Comparison of ENCODE assay signal across 1 cellular context in the genomic region with DNA sequence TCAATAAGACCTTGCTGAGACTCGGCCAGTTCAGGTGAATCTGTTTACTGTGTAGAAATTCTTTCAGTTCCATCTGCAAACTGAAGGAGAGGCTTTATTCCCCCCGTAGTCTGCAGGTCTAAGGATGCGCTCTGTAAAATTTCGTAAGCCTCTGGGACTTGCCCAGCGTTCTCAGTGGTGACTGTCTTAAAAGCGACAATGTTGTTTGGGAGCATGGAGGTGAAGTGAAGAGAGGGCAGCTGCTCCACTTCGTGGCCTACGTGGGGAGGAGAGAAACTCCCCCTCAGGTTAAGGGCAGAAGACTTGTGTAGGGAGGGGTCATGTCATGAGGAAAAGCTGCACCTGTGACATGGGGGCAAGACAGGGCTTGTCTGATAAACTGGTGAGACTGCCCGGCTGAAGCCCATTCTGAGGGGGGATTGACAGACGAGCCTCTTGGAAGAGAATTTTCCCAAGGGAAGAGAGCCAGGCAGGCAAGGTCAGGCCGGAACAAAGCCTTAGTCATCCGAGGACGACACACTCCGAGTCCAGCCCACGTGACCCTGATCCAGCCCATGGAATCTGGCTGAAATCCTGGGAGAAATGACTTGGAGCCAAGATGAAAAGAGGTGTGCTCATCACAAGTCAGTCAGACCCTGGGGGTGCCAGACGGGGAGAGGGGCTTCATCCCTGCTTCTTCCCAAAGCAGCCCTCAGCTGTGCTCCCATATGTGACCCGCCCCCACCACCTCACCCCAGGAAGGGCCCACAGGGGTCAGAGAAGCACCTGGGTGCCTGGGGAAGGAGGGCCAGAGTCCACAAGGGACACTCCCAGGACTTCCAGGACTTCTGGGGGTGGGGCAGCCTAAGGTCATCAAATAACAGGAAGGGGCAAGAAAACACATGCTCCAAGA.
TF ChIP-seq lines count a peak whose summit lies in the region.

No MANE protein-coding gene starts in this region.

TF ChIP-seq in HepG2, 621 proteins besides CTCF, POLR2A, EP300 and RAD21 (continued from another document and continues in another):
- TF ChIP-seq ZNF678 (CRISPR knock-in tag; IDR thresholded peaks at IDR 0.05) (peak; percentile 45; the same call in 1 of the 2 replicates), NFKBIZ (CRISPR knock-in tag; IDR thresholded peaks at IDR 0.05) (no peak; the same call in none of the 2 replicates), RAD51 (IDR thresholded peaks at IDR 0.05; ENCODE audit: borderline replicate concordance) (peak; percentile 90; the same call in 1 of the 2 replicates), ZNF615 (CRISPR knock-in tag; IDR thresholded peaks at IDR 0.05; ENCODE audit: borderline replicate concordance) (peak; percentile 90; the same call in 1 of the 2 replicates), TP53 (CRISPR knock-in tag; conservative IDR thresholded peaks at IDR 0.05) (no peak), MXI1 (IDR thresholded peaks at IDR 0.05; ENCODE audit: borderline replicate concordance, low read depth, low read length) (peak; percentile 38; the same call in 2 of the 3 replicates), ZFP37 (CRISPR knock-in tag; IDR thresholded peaks at IDR 0.05; ENCODE audit: borderline replicate concordance) (0 out of 2 replicates have a peak, but pooled peaks have one; percentile 31), FOXC1 (CRISPR knock-in tag; IDR thresholded peaks at IDR 0.05; ENCODE audit: borderline replicate concordance) (no peak), ZFP82 (CRISPR knock-in tag; IDR thresholded peaks at IDR 0.05; ENCODE audit: borderline replicate concordance) (no peak), ZSCAN20 (CRISPR knock-in tag; IDR thresholded peaks at IDR 0.05; ENCODE audit: borderline replicate concordance) (no peak), ZNF720 (CRISPR knock-in tag; IDR thresholded peaks at IDR 0.05) (no peak), ZKSCAN8 (CRISPR knock-in tag; IDR thresholded peaks at IDR 0.05; ENCODE audit: borderline replicate concordance) (peak; percentile 84; the same call in 1 of the 2 replicates), SMAD3 (CRISPR knock-in tag; IDR thresholded peaks at IDR 0.05) (peak; percentile 74; the same call in 1 of the 2 replicates), AHR (CRISPR knock-in tag; IDR thresholded peaks at IDR 0.05) (0 out of 2 replicates have a peak, but pooled peaks have one; percentile 35), ZNF562 (CRISPR knock-in tag; IDR thresholded peaks at IDR 0.05; ENCODE audit: borderline replicate concordance) (no peak), TEAD3 (CRISPR knock-in tag; optimal IDR thresholded peaks at IDR 0.05; ENCODE audit: borderline replicate concordance) (peak; percentile 84), GTF3A (CRISPR knock-in tag; conservative IDR thresholded peaks at IDR 0.05) (no peak), KDM5A (IDR thresholded peaks at IDR 0.05; ENCODE audit: borderline replicate concordance, low read length) (no peak), ZNF841 (CRISPR knock-in tag; IDR thresholded peaks at IDR 0.05; ENCODE audit: borderline replicate concordance) (no peak), TBX2 (CRISPR knock-in tag; IDR thresholded peaks at IDR 0.05; ENCODE audit: borderline replicate concordance) (peak; percentile 61; the same call in 1 of the 2 replicates), ATF7 (IDR thresholded peaks at IDR 0.05) (no peak), ATF7 (CRISPR knock-in tag; IDR thresholded peaks at IDR 0.05) (0 out of 2 replicates have a peak, but pooled peaks have one; percentile 21), ZNF670 (CRISPR knock-in tag; IDR thresholded peaks at IDR 0.05; ENCODE audit: borderline replicate concordance) (peak; percentile 65; the same call in 1 of the 2 replicates), RARA (CRISPR knock-in tag; IDR thresholded peaks at IDR 0.05) (peak; percentile 74), ZNF414 (CRISPR knock-in tag; IDR thresholded peaks at IDR 0.05) (0 out of 2 replicates have a peak, but pooled peaks have one; percentile 16), ZNF296 (CRISPR knock-in tag; conservative IDR thresholded peaks at IDR 0.05) (0 out of 2 replicates have a peak, but pooled peaks have one; percentile 20), ZNF256 (CRISPR knock-in tag; conservative IDR thresholded peaks at IDR 0.05) (no peak), MTF1 (CRISPR knock-in tag; IDR thresholded peaks at IDR 0.05) (no peak), REXO4 (CRISPR knock-in tag; IDR thresholded peaks at IDR 0.05; ENCODE audit: borderline replicate concordance) (no peak), ZBTB7A (CRISPR knock-in tag; IDR thresholded peaks at IDR 0.05) (no peak), FOSL2 (CRISPR knock-in tag; IDR thresholded peaks at IDR 0.05) (peak; percentile 93), ZNF557 (CRISPR knock-in tag; IDR thresholded peaks at IDR 0.05) (no peak), YEATS2 (CRISPR knock-in tag; IDR thresholded peaks at IDR 0.05; ENCODE audit: borderline replicate concordance) (peak; percentile 7; the same call in 1 of the 2 replicates), ZNF891 (CRISPR knock-in tag; IDR thresholded peaks at IDR 0.05) (peak; percentile 94), DR1 (CRISPR knock-in tag; IDR thresholded peaks at IDR 0.05) (no peak), IKZF4 (CRISPR knock-in tag; IDR thresholded peaks at IDR 0.05; ENCODE audit: borderline replicate concordance, low read depth, not compliant biosample characterization) (peak; percentile 74), ZNF784 (CRISPR knock-in tag; IDR thresholded peaks at IDR 0.05; ENCODE audit: borderline replicate concordance) (no peak), FLYWCH1 (CRISPR knock-in tag; IDR thresholded peaks at IDR 0.05) (no peak), SNRNP70 (IDR thresholded peaks at IDR 0.05; ENCODE audit: low read depth, low read length) (no peak), MXD3 (CRISPR knock-in tag; IDR thresholded peaks at IDR 0.05) (peak; percentile 70; the same call in 1 of the 2 replicates), THAP7 (CRISPR knock-in tag; IDR thresholded peaks at IDR 0.05) (0 out of 2 replicates have a peak, but pooled peaks have one; percentile 53), NBN (conservative IDR thresholded peaks at IDR 0.05) (no peak), ZNF564 (CRISPR knock-in tag; IDR thresholded peaks at IDR 0.05) (0 out of 2 replicates have a peak, but pooled peaks have one; percentile 39), MEIS2 (CRISPR knock-in tag; IDR thresholded peaks at IDR 0.05) (peak; percentile 76; the same call in 1 of the 2 replicates), ZNF563 (CRISPR knock-in tag; IDR thresholded peaks at IDR 0.05) (no peak), AKAP8 (CRISPR knock-in tag; IDR thresholded peaks at IDR 0.05) (peak; percentile 53), RERE (CRISPR knock-in tag; IDR thresholded peaks at IDR 0.05; ENCODE audit: low read depth) (no peak), HDAC1 (CRISPR knock-in tag; IDR thresholded peaks at IDR 0.05) (peak; percentile 75)
- TF ChIP-seq, protein P1, sequence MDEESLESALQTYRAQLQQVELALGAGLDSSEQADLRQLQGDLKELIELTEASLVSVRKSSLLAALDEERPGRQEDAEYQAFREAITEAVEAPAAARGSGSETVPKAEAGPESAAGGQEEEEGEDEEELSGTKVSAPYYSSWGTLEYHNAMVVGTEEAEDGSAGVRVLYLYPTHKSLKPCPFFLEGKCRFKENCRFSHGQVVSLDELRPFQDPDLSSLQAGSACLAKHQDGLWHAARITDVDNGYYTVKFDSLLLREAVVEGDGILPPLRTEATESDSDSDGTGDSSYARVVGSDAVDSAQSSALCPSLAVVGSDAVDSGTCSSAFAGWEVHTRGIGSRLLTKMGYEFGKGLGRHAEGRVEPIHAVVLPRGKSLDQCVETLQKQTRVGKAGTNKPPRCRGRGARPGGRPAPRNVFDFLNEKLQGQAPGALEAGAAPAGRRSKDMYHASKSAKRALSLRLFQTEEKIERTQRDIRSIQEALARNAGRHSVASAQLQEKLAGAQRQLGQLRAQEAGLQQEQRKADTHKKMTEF (CRISPR knock-in tag; IDR thresholded peaks at IDR 0.05), result peak; percentile 70
- TF ChIP-seq, protein P2, sequence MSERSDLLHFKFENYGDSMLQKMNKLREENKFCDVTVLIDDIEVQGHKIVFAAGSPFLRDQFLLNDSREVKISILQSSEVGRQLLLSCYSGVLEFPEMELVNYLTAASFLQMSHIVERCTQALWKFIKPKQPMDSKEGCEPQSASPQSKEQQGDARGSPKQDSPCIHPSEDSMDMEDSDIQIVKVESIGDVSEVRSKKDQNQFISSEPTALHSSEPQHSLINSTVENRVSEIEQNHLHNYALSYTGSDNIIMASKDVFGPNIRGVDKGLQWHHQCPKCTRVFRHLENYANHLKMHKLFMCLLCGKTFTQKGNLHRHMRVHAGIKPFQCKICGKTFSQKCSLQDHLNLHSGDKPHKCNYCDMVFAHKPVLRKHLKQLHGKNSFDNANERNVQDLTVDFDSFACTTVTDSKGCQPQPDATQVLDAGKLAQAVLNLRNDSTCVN (CRISPR knock-in tag; IDR thresholded peaks at IDR 0.05; ENCODE audit: borderline replicate concordance), result peak; percentile 61
- TF ChIP-seq, protein P3, sequence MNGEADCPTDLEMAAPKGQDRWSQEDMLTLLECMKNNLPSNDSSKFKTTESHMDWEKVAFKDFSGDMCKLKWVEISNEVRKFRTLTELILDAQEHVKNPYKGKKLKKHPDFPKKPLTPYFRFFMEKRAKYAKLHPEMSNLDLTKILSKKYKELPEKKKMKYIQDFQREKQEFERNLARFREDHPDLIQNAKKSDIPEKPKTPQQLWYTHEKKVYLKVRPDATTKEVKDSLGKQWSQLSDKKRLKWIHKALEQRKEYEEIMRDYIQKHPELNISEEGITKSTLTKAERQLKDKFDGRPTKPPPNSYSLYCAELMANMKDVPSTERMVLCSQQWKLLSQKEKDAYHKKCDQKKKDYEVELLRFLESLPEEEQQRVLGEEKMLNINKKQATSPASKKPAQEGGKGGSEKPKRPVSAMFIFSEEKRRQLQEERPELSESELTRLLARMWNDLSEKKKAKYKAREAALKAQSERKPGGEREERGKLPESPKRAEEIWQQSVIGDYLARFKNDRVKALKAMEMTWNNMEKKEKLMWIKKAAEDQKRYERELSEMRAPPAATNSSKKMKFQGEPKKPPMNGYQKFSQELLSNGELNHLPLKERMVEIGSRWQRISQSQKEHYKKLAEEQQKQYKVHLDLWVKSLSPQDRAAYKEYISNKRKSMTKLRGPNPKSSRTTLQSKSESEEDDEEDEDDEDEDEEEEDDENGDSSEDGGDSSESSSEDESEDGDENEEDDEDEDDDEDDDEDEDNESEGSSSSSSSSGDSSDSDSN (CRISPR knock-in tag; IDR thresholded peaks at IDR 0.05), result peak; percentile 41; the same call in 1 of the 2 replicates
